Comparison of ENCODE assay signal across 11 cellular contexts in genomic region chr3:170055209-170055608, GRCh38. TPM values are rescaled to one million over a fixed set of nuclear protein-coding genes. Genes with fewer than 3 reads are reported as not detected.
DNase-seq lines count a peak whose midpoint lies in the region; ATAC-seq and TF ChIP-seq lines count a peak whose summit lies in the region.
"Had no signal": no experiment of that assay in that cellular context is flagged by ENCODE, and none has a peak within 500 bp of the region (broad histone marks: within the 10 kb centered on the region; RNA-seq: fewer than 3 reads in every experiment).

No MANE protein-coding gene starts in this region.

- POLR2A ChIA-PET in MCF 10A (lab: Yijun Ruan, JAX), result no interaction called here

- H3K4me3 Mint-ChIP-seq in MCF 10A (ENCODE audit: unreplicated experiment), result no peak overlapping the region

- no peak for TF ChIP-seq CTCF in MCF 10A (IDR thresholded peaks at IDR 0.05; ENCODE audit: unreplicated experiment)
- TF ChIP-seq CTCF in breast epithelium (IDR thresholded peaks at IDR 0.05), result no peak

- no peaks in the 10 kb centered on the region for H3K36me3 Mint-ChIP-seq in MCF 10A (ENCODE audit: insufficient read depth, unreplicated experiment)

- H3K4me1 Mint-ChIP-seq in MCF 10A (ENCODE audit: insufficient read depth, unreplicated experiment), result no peaks in the 10 kb centered on the region

- no TSS peak for BruUV-seq in MCF 10A (replicated peaks; lab: Mats Ljungman, UMichigan)

- no peaks in the 10 kb centered on the region for H3K27me3 Mint-ChIP-seq in MCF 10A (ENCODE audit: insufficient read depth, unreplicated experiment)

- intact Hi-C loops in MCF 10A (cut with micrococcal nuclease), result no loop called here
- intact Hi-C loops in breast epithelium (cut with DNase I; ENCODE audit: low total_unique reads), result no loop called here

- H3K36me3 ChIP-seq in breast epithelium, result no peaks in the 10 kb centered on the region
- H3K36me3 ChIP-seq: BLaER1 had no signal

- H3K27ac ChIP-seq in breast epithelium, result no peak overlapping the region
- H3K27ac ChIP-seq: BLaER1, psoas muscle had no signal

- H3K9me3 ChIP-seq in breast epithelium, result no peaks in the 10 kb centered on the region
- H3K9me3 ChIP-seq: BLaER1, psoas muscle had no signal

- peak; percentile 14 for DNase-seq in MCF 10A (ENCODE audit: unreplicated experiment)
- DNase-seq in breast epithelium (ENCODE audit: low spot score in 2 of 2), result no peak
- peak; percentile 33 for DNase-seq in RPMI8226
- DNase-seq in stimulated activated naive CD8-positive, alpha-beta T cell treated with anti-CD3 and anti-CD28 coated beads, Interleukin-15, Interleukin-2, amounts not matched to agents 100 U/mL and 50 U/mL, for 24 hours, result peak; percentile 27
- DNase-seq in NCI-H526 treated with DMSO at 0.1 percent for 48 hours (lab: John Stamatoyannopoulos, UW), result no peak
- no peak for DNase-seq in NAMALWA (ENCODE audit: low spot score)
- DNase-seq in activated effector memory CD4-positive, alpha-beta T cell treated with anti-CD3 and anti-CD28 coated beads, Interleukin-2, amount 50 U/mL, for 16 hours, result no peak
- DNase-seq: dermis blood vessel endothelial cell, psoas muscle had no signal

- TF ChIP-seq POLR2A in breast epithelium (IDR thresholded peaks at IDR 0.05), result no peak

- no peak overlapping the region for H3K27ac Mint-ChIP-seq in MCF 10A (ENCODE audit: low read depth, unreplicated experiment)

- CTCF ChIA-PET in MCF 10A (lab: Yijun Ruan, JAX), result interaction anchor here (0.6 kb wide), 1 partner anchor 266 kb away, joined by 3 read pairs; no protein-coding TSS in a partner anchor

- peak; percentile 68 for ATAC-seq in HG02938 (IDR thresholded peaks at IDR 0.05; ENCODE audit: unreplicated experiment)
- ATAC-seq in stimulated activated naive CD8-positive, alpha-beta T cell treated with anti-CD3 and anti-CD28 coated beads, Interleukin-15, Interleukin-2, amounts not matched to agents 100 U/mL and 50 U/mL, for 24 hours, result peak; percentile 89
- ATAC-seq: psoas muscle had no signal

- no peaks in the 10 kb centered on the region for H3K27me3 ChIP-seq in breast epithelium
- H3K27me3 ChIP-seq: BLaER1 had no signal

- H3K4me3 ChIP-seq in breast epithelium, result no peak overlapping the region
- H3K4me3 ChIP-seq: BLaER1, psoas muscle had no signal

- no peaks in the 10 kb centered on the region for H3K4me1 ChIP-seq in breast epithelium
- H3K4me1 ChIP-seq: psoas muscle had no signal

- H3K9me3 Mint-ChIP-seq in MCF 10A (ENCODE audit: unreplicated experiment), result no peaks in the 10 kb centered on the region

RNA-seq across cellular contexts. Expression of gene GPR160, which starts 17.4 kb away (rescaled TPM):
- total RNA-seq in MCF 10A (2022), result 1.8 and 2.6 TPM in 2 replicates
- 10 to 100 TPM in 2 of 3 donors, 1 to 10 TPM in 1; 4.2 to 31.9 (median 27.9) TPM for total RNA-seq in breast epithelium

Comparison
In these comparisons a context has a peak if more than half of its experiments do, and no peak if none do; other contexts are left out.
1. DNase-seq: peak in MCF 10A (single experiment), RPMI8226 (single experiment) and stimulated activated naive CD8-positive, alpha-beta T cell treated with anti-CD3 and anti-CD28 coated beads, Interleukin-15, Interleukin-2, amounts not matched to agents 100 U/mL and 50 U/mL, for 24 hours (single experiment); none in breast epithelium (0 of 2), NCI-H526 treated with DMSO at 0.1 percent for 48 hours (single experiment), NAMALWA (single experiment) and activated effector memory CD4-positive, alpha-beta T cell treated with anti-CD3 and anti-CD28 coated beads, Interleukin-2, amount 50 U/mL, for 16 hours (single experiment).